22 cellular contexts compared by ENCODE assay signal in the genomic region with DNA sequence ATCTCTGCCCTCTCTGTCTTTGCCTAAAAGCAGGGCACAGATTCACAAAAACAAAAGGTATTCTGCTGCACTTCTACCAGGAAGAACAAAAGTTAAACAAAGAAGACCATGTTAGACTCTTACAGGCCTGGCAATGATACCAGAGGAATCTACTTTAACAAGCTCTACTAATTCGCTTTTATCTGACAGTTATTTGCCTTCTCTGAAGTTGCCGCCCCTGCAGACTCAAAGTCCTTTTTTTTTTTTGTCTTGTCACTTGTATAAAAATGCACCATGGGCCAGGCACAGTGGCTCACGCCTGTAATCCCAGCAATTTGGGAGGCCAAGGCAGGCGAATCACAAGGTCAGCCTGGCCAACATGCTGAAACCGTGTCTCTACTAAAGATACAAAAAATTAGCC.
"Had no signal": no experiment of that assay in that cellular context is flagged by ENCODE, and none has a peak within 500 bp of the region (broad histone marks: within the 10 kb centered on the region; RNA-seq: fewer than 3 reads in every experiment).

No MANE protein-coding gene starts in this region.

- H3K36me3 Mint-ChIP-seq: immature natural killer cell; natural killer cell; stimulated activated naive B cell treated with anti-CD40 and anti-IgM and Interleukin-4, amounts not matched to agents 10 μg/mL and 1 μg/mL and 100 μg/mL, for 72 hours had no signal

- H3K4me3 ChIP-seq: dorsolateral prefrontal cortex, heart right ventricle, lower lobe of right lung, prostate gland, right atrium auricular region, sigmoid colon, spleen, thoracic aorta, tibial nerve, upper lobe of left lung had no signal

- DNase-seq: cerebellar nuclear complex; dorsolateral prefrontal cortex; effector CD4-positive, alpha-beta T cell; glutamatergic neuron; heart right ventricle; hypothalamus; immature natural killer cell; islet precursor cell; left ventricle myocardium superior; lower lobe of right lung; natural killer cell; sigmoid colon; spleen; stimulated activated CD4-positive, alpha-beta T cell treated with anti-CD3 and anti-CD28 coated beads, Interleukin-4, amount 100 ng/mL, for 4 hours; stimulated activated naive B cell treated with anti-CD40 and anti-IgM and Interleukin-4, amounts not matched to agents 10 μg/mL and 1 μg/mL and 100 μg/mL, for 72 hours; upper lobe of left lung had no signal

- H3K27ac Mint-ChIP-seq: immature natural killer cell; natural killer cell; stimulated activated naive B cell treated with anti-CD40 and anti-IgM and Interleukin-4, amounts not matched to agents 10 μg/mL and 1 μg/mL and 100 μg/mL, for 72 hours; stimulated activated naive CD8-positive, alpha-beta T cell treated with anti-CD3 and anti-CD28 coated beads, Interleukin-15, Interleukin-2, amounts not matched to agents 100 ng/mL and 50 ng/mL, for 24 hours had no signal

- H3K9me3 ChIP-seq: heart right ventricle, lower lobe of right lung, neutrophil, prostate gland, right atrium auricular region, sigmoid colon, spleen, thoracic aorta, tibial nerve, upper lobe of left lung had no signal

- H3K27ac ChIP-seq: dorsolateral prefrontal cortex, heart right ventricle, lower lobe of right lung, neutrophil, prostate gland, right atrium auricular region, sigmoid colon, spleen, thoracic aorta, tibial nerve, upper lobe of left lung had no signal

- H3K4me1 Mint-ChIP-seq: immature natural killer cell, natural killer cell had no signal

- H3K36me3 ChIP-seq: heart right ventricle, lower lobe of right lung, neutrophil, prostate gland, right atrium auricular region, sigmoid colon, spleen, thoracic aorta, tibial nerve, upper lobe of left lung had no signal

- ATAC-seq: heart right ventricle, left ventricle myocardium superior, lower lobe of right lung, natural killer cell had no signal

- H3K27me3 Mint-ChIP-seq: stimulated activated naive B cell treated with anti-CD40 and anti-IgM and Interleukin-4, amounts not matched to agents 10 μg/mL and 1 μg/mL and 100 μg/mL, for 72 hours; stimulated activated naive CD8-positive, alpha-beta T cell treated with anti-CD3 and anti-CD28 coated beads, Interleukin-15, Interleukin-2, amounts not matched to agents 100 ng/mL and 50 ng/mL, for 24 hours had no signal

- H3K4me3 Mint-ChIP-seq: immature natural killer cell; natural killer cell; stimulated activated naive B cell treated with anti-CD40 and anti-IgM and Interleukin-4, amounts not matched to agents 10 μg/mL and 1 μg/mL and 100 μg/mL, for 72 hours; stimulated activated naive CD8-positive, alpha-beta T cell treated with anti-CD3 and anti-CD28 coated beads, Interleukin-15, Interleukin-2, amounts not matched to agents 100 ng/mL and 50 ng/mL, for 24 hours had no signal

- H3K4me1 ChIP-seq: heart right ventricle, lower lobe of right lung, right atrium auricular region, sigmoid colon, spleen, tibial nerve, upper lobe of left lung had no signal

- H3K9me3 Mint-ChIP-seq: immature natural killer cell; natural killer cell; stimulated activated naive B cell treated with anti-CD40 and anti-IgM and Interleukin-4, amounts not matched to agents 10 μg/mL and 1 μg/mL and 100 μg/mL, for 72 hours; stimulated activated naive CD8-positive, alpha-beta T cell treated with anti-CD3 and anti-CD28 coated beads, Interleukin-15, Interleukin-2, amounts not matched to agents 100 ng/mL and 50 ng/mL, for 24 hours had no signal

- H3K27me3 ChIP-seq: dorsolateral prefrontal cortex, neutrophil, right atrium auricular region, sigmoid colon, spleen, tibial nerve, upper lobe of left lung had no signal
